Comparison of ENCODE assay signal across 2 cellular contexts in the genomic region with DNA sequence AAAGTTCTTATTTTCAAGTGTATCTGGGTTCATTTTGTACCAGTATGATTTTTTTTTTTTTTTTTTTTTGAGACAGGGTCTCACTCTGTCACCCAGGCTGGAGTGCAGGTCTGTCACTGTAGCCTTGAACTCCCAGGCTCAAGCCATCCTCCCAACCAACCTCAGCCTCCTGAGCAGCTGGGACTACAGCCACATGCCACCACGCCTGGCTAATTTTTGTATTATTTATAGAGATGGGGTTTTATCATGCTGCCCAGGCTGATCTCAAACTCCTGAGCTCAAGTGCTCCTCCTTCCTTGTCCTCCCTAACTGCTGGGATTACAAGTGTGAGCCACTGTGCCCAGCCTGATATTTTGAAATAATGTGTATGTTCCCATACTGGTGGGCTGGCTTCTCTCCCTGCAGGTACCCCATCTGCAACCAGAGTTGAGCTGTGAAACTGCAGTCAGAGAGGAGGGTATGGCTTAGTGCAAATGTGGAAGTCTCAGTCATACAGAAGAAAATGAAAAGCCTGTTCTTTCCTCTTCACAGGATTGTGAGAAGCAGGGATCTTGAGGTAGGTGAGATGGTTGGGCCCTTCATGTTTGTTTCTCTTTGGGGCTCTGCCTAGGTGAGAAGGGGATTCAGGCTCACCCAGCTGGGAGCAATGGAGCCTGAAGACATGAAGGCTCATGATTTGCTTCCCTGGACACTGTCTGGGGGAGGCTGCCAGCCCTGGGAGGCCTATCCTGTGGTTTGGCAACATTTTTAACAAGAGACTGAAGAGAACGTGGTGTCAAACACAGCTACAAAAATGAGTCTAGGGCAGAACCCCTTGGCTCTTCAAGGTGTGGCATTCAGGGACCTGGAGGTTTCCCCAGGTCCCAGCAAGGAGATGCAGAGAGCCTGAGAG.
A peak's percentile ranks its signal among the peaks of the same experiment; 100 is the strongest.
TF ChIP-seq lines count a peak whose summit lies in the region.

No MANE protein-coding gene starts in this region.

TF ChIP-seq in HEK293, 187 proteins besides CTCF, POLR2A, EP300 and RAD21:
- TF ChIP-seq GLIS1 (tag by site-specific recombination; IDR thresholded peaks at IDR 0.05) (peak; percentile 84), ZNF433 (tag by site-specific recombination; IDR thresholded peaks at IDR 0.05; ENCODE audit: low read depth) (no peak)

TF ChIP-seq in GM12878, 131 proteins besides CTCF, POLR2A, EP300 and RAD21:
- TF ChIP-seq CBX3 (IDR thresholded peaks at IDR 0.05; ENCODE audit: borderline replicate concordance, low read depth) (no peak), RB1 (IDR thresholded peaks at IDR 0.05; ENCODE audit: borderline replicate concordance) (no peak)
- TF ChIP-seq, protein P1, sequence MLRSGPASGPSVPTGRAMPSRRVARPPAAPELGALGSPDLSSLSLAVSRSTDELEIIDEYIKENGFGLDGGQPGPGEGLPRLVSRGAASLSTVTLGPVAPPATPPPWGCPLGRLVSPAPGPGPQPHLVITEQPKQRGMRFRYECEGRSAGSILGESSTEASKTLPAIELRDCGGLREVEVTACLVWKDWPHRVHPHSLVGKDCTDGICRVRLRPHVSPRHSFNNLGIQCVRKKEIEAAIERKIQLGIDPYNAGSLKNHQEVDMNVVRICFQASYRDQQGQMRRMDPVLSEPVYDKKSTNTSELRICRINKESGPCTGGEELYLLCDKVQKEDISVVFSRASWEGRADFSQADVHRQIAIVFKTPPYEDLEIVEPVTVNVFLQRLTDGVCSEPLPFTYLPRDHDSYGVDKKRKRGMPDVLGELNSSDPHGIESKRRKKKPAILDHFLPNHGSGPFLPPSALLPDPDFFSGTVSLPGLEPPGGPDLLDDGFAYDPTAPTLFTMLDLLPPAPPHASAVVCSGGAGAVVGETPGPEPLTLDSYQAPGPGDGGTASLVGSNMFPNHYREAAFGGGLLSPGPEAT (IDR thresholded peaks at IDR 0.05; ENCODE audit: low read depth), result no peak
- TF ChIP-seq, protein P2, sequence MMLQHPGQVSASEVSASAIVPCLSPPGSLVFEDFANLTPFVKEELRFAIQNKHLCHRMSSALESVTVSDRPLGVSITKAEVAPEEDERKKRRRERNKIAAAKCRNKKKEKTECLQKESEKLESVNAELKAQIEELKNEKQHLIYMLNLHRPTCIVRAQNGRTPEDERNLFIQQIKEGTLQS (IDR thresholded peaks at IDR 0.05; ENCODE audit: borderline replicate concordance, extremely low read depth, low read depth, low read length), result no peak
